In the genomic region with DNA sequence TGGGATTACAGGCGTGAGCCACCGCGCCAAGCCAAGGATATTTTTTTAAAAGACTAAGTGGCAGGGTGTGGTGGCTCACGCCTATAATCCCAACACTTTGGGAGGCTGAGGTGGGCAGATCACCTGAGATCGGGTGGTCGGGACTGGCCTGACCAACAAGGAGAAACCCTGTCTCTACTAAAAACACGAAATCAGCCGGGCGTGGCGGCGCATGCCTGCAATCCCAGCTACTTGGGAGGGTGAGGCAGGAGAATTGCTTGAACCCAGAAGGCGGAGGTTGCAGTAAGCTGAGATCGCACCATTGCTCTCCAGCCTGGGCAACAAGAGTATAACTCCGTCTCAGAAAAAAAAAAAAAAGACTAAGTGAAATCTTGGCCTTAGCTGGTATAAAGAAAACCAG, we compare ENCODE assay signal across 1 cellular context. TPM values are rescaled to one million over a fixed set of nuclear protein-coding genes. Genes with fewer than 3 reads are reported as not detected.
"Had no signal": no experiment of that assay in that cellular context is flagged by ENCODE, and none has a peak within 500 bp of the region (broad histone marks: within the 10 kb centered on the region; RNA-seq: fewer than 3 reads in every experiment).

No MANE protein-coding gene starts in this region.

RNA-seq across cellular contexts. Expression of gene PRTG, which starts 49.8 kb away (rescaled TPM):
- polyA plus RNA-seq: foreskin keratinocyte had no signal
